1 cellular context compared by ENCODE assay signal in the genomic region with DNA sequence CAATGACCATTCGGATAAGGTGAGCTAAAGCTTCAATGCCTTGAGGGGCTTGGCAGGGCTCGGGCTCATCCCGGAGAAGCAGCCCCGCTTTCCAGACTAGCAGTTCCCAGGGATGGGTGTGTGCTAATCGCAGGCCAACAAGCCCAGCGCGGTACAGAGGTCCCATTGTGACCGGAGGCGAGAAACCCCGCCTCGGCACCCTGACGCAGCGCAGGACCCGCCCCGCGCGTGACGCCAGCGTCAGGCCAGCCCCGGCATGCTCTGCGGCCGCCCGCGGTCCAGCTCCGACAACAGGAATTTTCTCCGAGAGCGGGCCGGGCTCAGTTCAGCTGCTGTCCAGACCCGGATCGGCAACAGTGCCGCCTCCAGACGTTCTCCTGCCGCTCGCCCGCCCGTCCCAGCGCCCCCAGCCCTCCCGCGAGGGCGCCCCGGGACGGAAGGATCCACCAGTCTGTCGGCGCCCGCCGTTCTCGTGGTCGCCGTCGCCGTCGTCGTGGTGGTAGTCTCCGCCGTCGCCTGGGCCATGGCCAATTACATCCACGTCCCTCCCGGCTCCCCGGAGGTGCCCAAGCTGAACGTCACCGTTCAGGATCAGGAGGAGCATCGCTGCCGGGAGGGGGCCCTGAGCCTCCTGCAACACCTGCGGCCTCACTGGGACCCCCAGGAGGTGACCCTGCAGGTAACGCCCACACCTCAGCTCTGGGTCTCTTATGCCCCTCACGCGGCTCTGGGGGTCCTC.
TF ChIP-seq lines count a peak whose summit lies in the region.

ETNK1 (plus strand) TSS at position 264 of the 739 bp plus-strand sequence; CDS start at position 524, 260 bp downstream.

TF ChIP-seq in HEK293, 187 proteins besides CTCF, POLR2A, EP300 and RAD21 (continued from another document and continues in another):
- no peak for TF ChIP-seq ZNF132 (tag by site-specific recombination; IDR thresholded peaks at IDR 0.05; ENCODE audit: borderline replicate concordance)
- TF ChIP-seq ZNF488 (tag by site-specific recombination; IDR thresholded peaks at IDR 0.05): no peak
- TF ChIP-seq ZXDB (tag by site-specific recombination; IDR thresholded peaks at IDR 0.05): peak; percentile 72
- no peak for TF ChIP-seq ZNF670 (tag by site-specific recombination; IDR thresholded peaks at IDR 0.05; ENCODE audit: low read depth)
- no peak for TF ChIP-seq ZNF121 (tag by site-specific recombination; IDR thresholded peaks at IDR 0.05)
- TF ChIP-seq, protein P1, sequence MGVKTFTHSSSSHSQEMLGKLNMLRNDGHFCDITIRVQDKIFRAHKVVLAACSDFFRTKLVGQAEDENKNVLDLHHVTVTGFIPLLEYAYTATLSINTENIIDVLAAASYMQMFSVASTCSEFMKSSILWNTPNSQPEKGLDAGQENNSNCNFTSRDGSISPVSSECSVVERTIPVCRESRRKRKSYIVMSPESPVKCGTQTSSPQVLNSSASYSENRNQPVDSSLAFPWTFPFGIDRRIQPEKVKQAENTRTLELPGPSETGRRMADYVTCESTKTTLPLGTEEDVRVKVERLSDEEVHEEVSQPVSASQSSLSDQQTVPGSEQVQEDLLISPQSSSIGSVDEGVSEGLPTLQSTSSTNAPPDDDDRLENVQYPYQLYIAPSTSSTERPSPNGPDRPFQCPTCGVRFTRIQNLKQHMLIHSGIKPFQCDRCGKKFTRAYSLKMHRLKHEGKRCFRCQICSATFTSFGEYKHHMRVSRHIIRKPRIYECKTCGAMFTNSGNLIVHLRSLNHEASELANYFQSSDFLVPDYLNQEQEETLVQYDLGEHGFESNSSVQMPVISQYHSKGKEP (tag by site-specific recombination; IDR thresholded peaks at IDR 0.05): no peak
- TF ChIP-seq, protein P2, sequence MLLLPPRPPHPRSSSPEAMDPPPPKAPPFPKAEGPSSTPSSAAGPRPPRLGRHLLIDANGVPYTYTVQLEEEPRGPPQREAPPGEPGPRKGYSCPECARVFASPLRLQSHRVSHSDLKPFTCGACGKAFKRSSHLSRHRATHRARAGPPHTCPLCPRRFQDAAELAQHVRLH (tag by site-specific recombination; IDR thresholded peaks at IDR 0.05): no peak
- 0 out of 2 replicates have a peak, but pooled peaks have one; percentile 27 for TF ChIP-seq ZNF518A (tag by site-specific recombination; conservative IDR thresholded peaks at IDR 0.05; ENCODE audit: low read depth)
- no peak for TF ChIP-seq ZNF174 (tag by site-specific recombination; IDR thresholded peaks at IDR 0.05)
- no peak for TF ChIP-seq OSR2 (tag by site-specific recombination; IDR thresholded peaks at IDR 0.05)
- no peak for TF ChIP-seq ZNF223 (tag by site-specific recombination; IDR thresholded peaks at IDR 0.05)
- TF ChIP-seq ZNF664 (tag by site-specific recombination; IDR thresholded peaks at IDR 0.05): no peak
- peak; percentile 66 for TF ChIP-seq ZBTB20 (tag by site-specific recombination; IDR thresholded peaks at IDR 0.05)
- peak; percentile 37; the same call in 1 of the 2 replicates for TF ChIP-seq ZNF10 (tag by site-specific recombination; IDR thresholded peaks at IDR 0.05)
- TF ChIP-seq ZNF837 (tag by site-specific recombination; IDR thresholded peaks at IDR 0.05): no peak
- 0 out of 2 replicates have a peak, but pooled peaks have one; percentile 14 for TF ChIP-seq ZNF24 (tag by site-specific recombination; IDR thresholded peaks at IDR 0.05)
- TF ChIP-seq ZNF184 (tag by site-specific recombination; IDR thresholded peaks at IDR 0.05): no peak
- TF ChIP-seq ZNF830 (tag by site-specific recombination; IDR thresholded peaks at IDR 0.05; ENCODE audit: low read depth): no peak
- TF ChIP-seq ZNF776 (tag by site-specific recombination; IDR thresholded peaks at IDR 0.05; ENCODE audit: borderline replicate concordance): no peak
- TF ChIP-seq, protein P3, sequence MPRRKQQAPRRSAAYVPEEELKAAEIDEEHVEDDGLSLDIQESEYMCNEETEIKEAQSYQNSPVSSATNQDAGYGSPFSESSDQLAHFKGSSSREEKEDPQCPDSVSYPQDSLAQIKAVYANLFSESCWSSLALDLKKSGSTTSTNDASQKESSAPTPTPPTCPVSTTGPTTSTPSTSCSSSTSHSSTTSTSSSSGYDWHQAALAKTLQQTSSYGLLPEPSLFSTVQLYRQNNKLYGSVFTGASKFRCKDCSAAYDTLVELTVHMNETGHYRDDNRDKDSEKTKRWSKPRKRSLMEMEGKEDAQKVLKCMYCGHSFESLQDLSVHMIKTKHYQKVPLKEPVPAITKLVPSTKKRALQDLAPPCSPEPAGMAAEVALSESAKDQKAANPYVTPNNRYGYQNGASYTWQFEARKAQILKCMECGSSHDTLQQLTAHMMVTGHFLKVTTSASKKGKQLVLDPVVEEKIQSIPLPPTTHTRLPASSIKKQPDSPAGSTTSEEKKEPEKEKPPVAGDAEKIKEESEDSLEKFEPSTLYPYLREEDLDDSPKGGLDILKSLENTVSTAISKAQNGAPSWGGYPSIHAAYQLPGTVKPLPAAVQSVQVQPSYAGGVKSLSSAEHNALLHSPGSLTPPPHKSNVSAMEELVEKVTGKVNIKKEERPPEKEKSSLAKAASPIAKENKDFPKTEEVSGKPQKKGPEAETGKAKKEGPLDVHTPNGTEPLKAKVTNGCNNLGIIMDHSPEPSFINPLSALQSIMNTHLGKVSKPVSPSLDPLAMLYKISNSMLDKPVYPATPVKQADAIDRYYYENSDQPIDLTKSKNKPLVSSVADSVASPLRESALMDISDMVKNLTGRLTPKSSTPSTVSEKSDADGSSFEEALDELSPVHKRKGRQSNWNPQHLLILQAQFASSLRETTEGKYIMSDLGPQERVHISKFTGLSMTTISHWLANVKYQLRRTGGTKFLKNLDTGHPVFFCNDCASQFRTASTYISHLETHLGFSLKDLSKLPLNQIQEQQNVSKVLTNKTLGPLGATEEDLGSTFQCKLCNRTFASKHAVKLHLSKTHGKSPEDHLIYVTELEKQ (tag by site-specific recombination; IDR thresholded peaks at IDR 0.05; ENCODE audit: borderline replicate concordance): peak; percentile 13; the same call in 1 of the 2 replicates
- no peak for TF ChIP-seq ZNF37A (tag by site-specific recombination; IDR thresholded peaks at IDR 0.05)
- TF ChIP-seq BCL6B (tag by site-specific recombination; IDR thresholded peaks at IDR 0.05): no peak
- TF ChIP-seq ZNF211 (tag by site-specific recombination; IDR thresholded peaks at IDR 0.05; ENCODE audit: low read depth): no peak
- no peak for TF ChIP-seq ZNF112 (tag by site-specific recombination; IDR thresholded peaks at IDR 0.05)
- no peak for TF ChIP-seq ZNF280D (tag by site-specific recombination; IDR thresholded peaks at IDR 0.05)
- TF ChIP-seq ZNF23 (tag by site-specific recombination; IDR thresholded peaks at IDR 0.05; ENCODE audit: borderline replicate concordance): no peak
- TF ChIP-seq ZBTB1 (tag by site-specific recombination; IDR thresholded peaks at IDR 0.05): no peak
- TF ChIP-seq SETDB1 (IDR thresholded peaks at IDR 0.05; ENCODE audit: insufficient read length, low read length): no peak
- no peak; the same call in 1 of the 2 replicates for TF ChIP-seq KLF8 (tag by site-specific recombination; IDR thresholded peaks at IDR 0.05)
- peak; percentile 91 for TF ChIP-seq ZNF777 (tag by site-specific recombination; IDR thresholded peaks at IDR 0.05; ENCODE audit: borderline replicate concordance)
- no peak for TF ChIP-seq ZNF707 (tag by site-specific recombination; IDR thresholded peaks at IDR 0.05)
- no peak for TF ChIP-seq ZNF404 (tag by site-specific recombination; IDR thresholded peaks at IDR 0.05)
- 0 out of 2 replicates have a peak, but pooled peaks have one; percentile 42 for TF ChIP-seq ZSCAN30 (tag by site-specific recombination; IDR thresholded peaks at IDR 0.05)
- TF ChIP-seq HOXD13 (CRISPR knock-in tag; IDR thresholded peaks at IDR 0.05; ENCODE audit: borderline replicate concordance): no peak
- no peak for TF ChIP-seq KLF7 (tag by site-specific recombination; IDR thresholded peaks at IDR 0.05; ENCODE audit: borderline replicate concordance)
- TF ChIP-seq MYNN (tag by site-specific recombination; IDR thresholded peaks at IDR 0.05; ENCODE audit: borderline replicate concordance): no peak
- no peak for TF ChIP-seq ZNF658 (tag by site-specific recombination; IDR thresholded peaks at IDR 0.05)
- TF ChIP-seq TRIM28 (IDR thresholded peaks at IDR 0.05; ENCODE audit: borderline replicate concordance, low read length): no peak
- peak; percentile 72; the same call in 1 of the 2 replicates for TF ChIP-seq GLI4 (tag by site-specific recombination; IDR thresholded peaks at IDR 0.05)
